In the genomic region with DNA sequence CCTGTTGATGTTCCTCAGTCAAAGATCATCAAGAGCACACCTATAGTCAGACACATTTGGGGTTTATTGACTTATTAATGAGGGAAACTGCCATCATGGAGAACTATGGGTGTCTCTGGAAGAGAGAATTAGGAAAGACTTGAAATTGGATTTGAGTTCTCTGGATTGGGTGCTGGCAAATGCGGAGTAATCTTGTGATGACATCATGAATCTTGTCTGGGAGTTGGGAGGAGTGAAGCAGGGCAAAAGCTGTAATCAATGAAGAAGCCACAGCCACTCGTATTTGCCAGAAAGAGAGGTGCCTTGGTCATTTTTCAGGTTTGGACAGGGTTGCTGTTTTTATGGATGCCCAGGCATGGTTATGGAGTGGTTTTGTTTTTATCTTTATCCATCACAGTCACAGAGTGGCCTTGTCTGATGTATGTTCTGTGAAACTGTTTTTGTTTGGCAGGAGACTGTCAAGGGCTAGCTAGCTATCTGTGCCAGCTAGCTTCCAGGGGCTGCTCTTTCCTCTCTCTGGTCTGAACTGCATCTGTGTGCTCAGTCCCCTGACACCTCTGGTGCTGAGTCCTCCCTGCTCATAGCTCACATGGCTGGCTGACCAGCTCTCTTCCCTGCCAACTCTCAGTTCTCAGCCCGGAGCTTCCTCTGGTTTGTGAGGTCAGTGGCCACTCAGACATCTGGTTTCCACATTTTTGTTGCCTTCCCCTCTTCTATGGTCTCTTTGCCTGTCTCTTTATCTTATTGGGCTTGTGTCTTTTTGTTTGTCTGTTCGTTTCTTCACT, we compare ENCODE assay signal across 26 cellular contexts.
"Had no signal": no experiment of that assay in that cellular context is flagged by ENCODE, and none has a peak within 500 bp of the region (broad histone marks: within the 10 kb centered on the region; RNA-seq: fewer than 3 reads in every experiment).

No MANE protein-coding gene starts in this region.

- FAIRE-seq: colon, frontal cortex had no signal

- H3K4me3 ChIP-seq: adrenal gland, ascending aorta, hepatocyte, lower lobe of right lung, spleen, thyroid gland, upper lobe of right lung had no signal

- ATAC-seq: activated CD4-positive, alpha-beta T cell treated with anti-CD3 and anti-CD28 coated beads for 36 hours; activated T-cell treated with anti-CD3 and anti-CD28 coated beads, Interleukin-2, amount 50 U/mL, for 4 hours; lower lobe of right lung; naive thymus-derived CD4-positive, alpha-beta T cell; upper lobe of right lung; WTC11 had no signal

- DNase-seq: activated CD4-positive, alpha-beta T cell treated with anti-CD3 and anti-CD28 coated beads for 36 hours; activated CD4-positive, alpha-beta T cell treated with anti-CD3 and anti-CD28 coated beads, Interleukin-2, amount 50 U/mL, for 48 hours; activated CD8-positive, alpha-beta memory T cell treated with anti-CD3 and anti-CD28 coated beads, Interleukin-2, amount 50 U/mL, for 48 hours; activated naive CD4-positive, alpha-beta T cell; activated T-cell treated with anti-CD3 and anti-CD28 coated beads, Interleukin-2, amount 50 U/mL, for 4 hours; adrenal gland; brain microvascular endothelial cell; central memory CD4-positive, alpha-beta T cell; effector memory CD4-positive, alpha-beta T cell; glutamatergic neuron; lower lobe of right lung; naive thymus-derived CD4-positive, alpha-beta T cell; occipital lobe; posterior cingulate gyrus; spleen; stimulated activated CD4-positive, alpha-beta T cell treated with anti-CD3 and anti-CD28 coated beads, Interleukin-4, amount 100 ng/mL, for 1 hour; stimulated activated naive CD4-positive, alpha-beta T cell treated with Interleukin-2 at 50 U/mL for 16 hours; substantia nigra; T1000; thyroid gland; upper lobe of right lung had no signal
